25 cellular contexts compared by ENCODE assay signal in genomic region chr7:64774204-64774842, GRCh38. TPM values are rescaled to one million over a fixed set of nuclear protein-coding genes. Genes with fewer than 3 reads are reported as not detected.
A peak's percentile ranks its signal among the peaks of the same experiment; 100 is the strongest.
DNase-seq lines count a peak whose midpoint lies in the region; ATAC-seq and TF ChIP-seq lines count a peak whose summit lies in the region.
"Had no signal": no experiment of that assay in that cellular context is flagged by ENCODE, and none has a peak within 500 bp of the region (broad histone marks: within the 10 kb centered on the region; RNA-seq: fewer than 3 reads in every experiment).

No MANE protein-coding gene starts in this region.

- no peak overlapping the region for H3K27ac Mint-ChIP-seq in stimulated activated memory B cell treated with anti-CD40 and anti-IgM and Interleukin-4, amounts not matched to agents 10 μg/mL and 1 μg/mL and 100 μg/mL, for 72 hours
- H3K27ac Mint-ChIP-seq in activated T-cell treated with anti-CD3 and anti-CD28 coated beads, Interleukin-2, amount 50 U/mL, for 72 hours, result no peak overlapping the region
- H3K27ac Mint-ChIP-seq: activated CD4-positive, alpha-beta T cell treated with anti-CD3 and anti-CD28 coated beads for 36 hours; activated naive CD8-positive, alpha-beta T cell treated with anti-CD3 and anti-CD28 coated beads, Interleukin-2, amount 50 U/mL, for 24 hours; dendritic cell treated with granulocyte-macrophage colony-stimulating factor and Interleukin-4, amounts not matched to agents 40 ng/mL and 50 ng/mL, for 4 days; type B pancreatic cell had no signal

- TF ChIP-seq CTCF in HL-60 (IDR thresholded peaks at IDR 0.05; ENCODE audit: insufficient read depth, low read length), result no peak

- H3K4me3 Mint-ChIP-seq in stimulated activated memory B cell treated with anti-CD40 and anti-IgM and Interleukin-4, amounts not matched to agents 10 μg/mL and 1 μg/mL and 100 μg/mL, for 72 hours, result no peak overlapping the region
- H3K4me3 Mint-ChIP-seq in activated T-cell treated with anti-CD3 and anti-CD28 coated beads, Interleukin-2, amount 50 U/mL, for 72 hours, result no peak overlapping the region
- H3K4me3 Mint-ChIP-seq: activated CD4-positive, alpha-beta T cell treated with anti-CD3 and anti-CD28 coated beads for 36 hours; activated naive CD8-positive, alpha-beta T cell treated with anti-CD3 and anti-CD28 coated beads, Interleukin-2, amount 50 U/mL, for 24 hours; CD4-positive, CD25-positive, alpha-beta regulatory T cell; dendritic cell treated with granulocyte-macrophage colony-stimulating factor and Interleukin-4, amounts not matched to agents 40 ng/mL and 50 ng/mL, for 4 days; type B pancreatic cell had no signal

- DNase-seq in HL-60 (ENCODE audit: low read depth in 1 of 2, low spot score in 1 of 2) (peak in 1 of 2 experiments; percentile 74), MV-4-11 (lab: John Stamatoyannopoulos, UW) (peak; percentile 88), SIG-M5 treated with dmso at 0.1 percent for 504 hours (lab: John Stamatoyannopoulos, UW; ENCODE audit: unreplicated experiment) (peak; percentile 46), sciatic nerve (ENCODE audit: low spot score) (no peak)
- DNase-seq in stimulated activated naive CD4-positive, alpha-beta T cell treated with Interleukin-2 at 50 U/mL for 16 hours (lab: John Stamatoyannopoulos, UW), result no peak
- no peak for DNase-seq in activated T-cell treated with anti-CD3 and anti-CD28 coated beads, Interleukin-2, amount 50 U/mL, for 72 hours
- DNase-seq: activated CD4-positive, alpha-beta T cell treated with anti-CD3 and anti-CD28 coated beads for 36 hours; activated CD8-positive, alpha-beta memory T cell treated with anti-CD3 and anti-CD28 coated beads for 24 hours; activated gamma-delta T cell; activated naive CD8-positive, alpha-beta T cell treated with anti-CD3 and anti-CD28 coated beads, Interleukin-2, amount 50 U/mL, for 24 hours; CD4-positive, CD25-positive, alpha-beta regulatory T cell; central memory CD4-positive, alpha-beta T cell; DND-41; NCI-H1436; NCI-H446 treated with DMSO at 0.1 percent for 48 hours; right cardiac atrium; SJCRH30; stimulated activated CD4-positive, alpha-beta T cell treated with anti-CD3 and anti-CD28 coated beads, Interleukin-2, amount 100 ng/mL, for 48 hours; substantia nigra had no signal

- no peaks in the 10 kb centered on the region for H3K27me3 Mint-ChIP-seq in stimulated activated memory B cell treated with anti-CD40 and anti-IgM and Interleukin-4, amounts not matched to agents 10 μg/mL and 1 μg/mL and 100 μg/mL, for 72 hours
- no peaks in the 10 kb centered on the region for H3K27me3 Mint-ChIP-seq in activated T-cell treated with anti-CD3 and anti-CD28 coated beads, Interleukin-2, amount 50 U/mL, for 72 hours (ENCODE audit: low read depth)
- H3K27me3 Mint-ChIP-seq: activated CD4-positive, alpha-beta T cell treated with anti-CD3 and anti-CD28 coated beads for 36 hours; CD4-positive, CD25-positive, alpha-beta regulatory T cell; dendritic cell treated with granulocyte-macrophage colony-stimulating factor and Interleukin-4, amounts not matched to agents 40 ng/mL and 50 ng/mL, for 4 days; type B pancreatic cell had no signal

- H3K27me3 ChIP-seq in HL-60 (ENCODE audit: insufficient read depth, poor library complexity, severe bottlenecking), result no peaks in the 10 kb centered on the region
- H3K27me3 ChIP-seq: gastroesophageal sphincter, hepatocyte, SJCRH30 had no signal

- peaks cover 3% of the 10 kb centered on the region for H3K9me3 Mint-ChIP-seq in stimulated activated memory B cell treated with anti-CD40 and anti-IgM and Interleukin-4, amounts not matched to agents 10 μg/mL and 1 μg/mL and 100 μg/mL, for 72 hours
- peaks cover 0 to 2% of the 10 kb centered on the region in 2 donors for H3K9me3 Mint-ChIP-seq in activated T-cell treated with anti-CD3 and anti-CD28 coated beads, Interleukin-2, amount 50 U/mL, for 72 hours

- H3K27ac ChIP-seq in HL-60 (replicated peaks), result peak overlapping the region; percentile 25
- H3K27ac ChIP-seq: gastroesophageal sphincter, hepatocyte, SJCRH30 had no signal

- no peaks in the 10 kb centered on the region for H3K4me1 Mint-ChIP-seq in stimulated activated memory B cell treated with anti-CD40 and anti-IgM and Interleukin-4, amounts not matched to agents 10 μg/mL and 1 μg/mL and 100 μg/mL, for 72 hours
- H3K4me1 Mint-ChIP-seq in activated T-cell treated with anti-CD3 and anti-CD28 coated beads, Interleukin-2, amount 50 U/mL, for 72 hours (ENCODE audit: low read depth), result no peaks in the 10 kb centered on the region
- H3K4me1 Mint-ChIP-seq: activated CD4-positive, alpha-beta T cell treated with anti-CD3 and anti-CD28 coated beads for 36 hours; activated naive CD8-positive, alpha-beta T cell treated with anti-CD3 and anti-CD28 coated beads, Interleukin-2, amount 50 U/mL, for 24 hours had no signal

- peak; percentile 43 for ATAC-seq in stimulated activated memory B cell treated with anti-CD40 and anti-IgM and Interleukin-4, amounts not matched to agents 10 μg/mL and 1 μg/mL and 100 μg/mL, for 72 hours
- ATAC-seq in sciatic nerve, result no peak
- ATAC-seq in activated T-cell treated with anti-CD3 and anti-CD28 coated beads, Interleukin-2, amount 50 U/mL, for 72 hours (replicated peaks in 1 of 2), result no peak
- ATAC-seq: activated CD4-positive, alpha-beta T cell treated with anti-CD3 and anti-CD28 coated beads for 36 hours; activated naive CD8-positive, alpha-beta T cell treated with anti-CD3 and anti-CD28 coated beads, Interleukin-2, amount 50 U/mL, for 24 hours; gastroesophageal sphincter; HepG2; right cardiac atrium had no signal

- peaks cover 9% of the 10 kb centered on the region for H3K36me3 Mint-ChIP-seq in stimulated activated memory B cell treated with anti-CD40 and anti-IgM and Interleukin-4, amounts not matched to agents 10 μg/mL and 1 μg/mL and 100 μg/mL, for 72 hours
- H3K36me3 Mint-ChIP-seq in activated T-cell treated with anti-CD3 and anti-CD28 coated beads, Interleukin-2, amount 50 U/mL, for 72 hours (ENCODE audit: insufficient read depth in 2 of 2), result peaks cover 0 to 2% of the 10 kb centered on the region in 2 donors
- H3K36me3 Mint-ChIP-seq: CD4-positive, CD25-positive, alpha-beta regulatory T cell; type B pancreatic cell had no signal

- intact Hi-C loops in sciatic nerve (cut with DNase I), result no loop called here

- no peak overlapping the region for H3K4me3 ChIP-seq in HL-60 (replicated peaks; ENCODE audit: insufficient read depth, low read length)
- H3K4me3 ChIP-seq: gastroesophageal sphincter, hepatocyte, SJCRH30 had no signal

RNA-seq across cellular contexts. Expression of gene ZNF138, which starts 19.9 kb away (rescaled TPM):
- total RNA-seq in sciatic nerve, result 14.7 TPM
- 10 to 100 TPM; 16.8 to 17.7 TPM for total RNA-seq in activated T-cell treated with anti-CD3 and anti-CD28 coated beads, Interleukin-2, amount 50 U/mL, for 72 hours

Comparison
In these comparisons a context has a peak if more than half of its experiments do, and no peak if none do; other contexts are left out.
1. DNase-seq: peak in MV-4-11 (single experiment) and SIG-M5 treated with dmso at 0.1 percent for 504 hours (single experiment); none in sciatic nerve (single experiment), stimulated activated naive CD4-positive, alpha-beta T cell treated with Interleukin-2 at 50 U/mL for 16 hours (single experiment) and activated T-cell treated with anti-CD3 and anti-CD28 coated beads, Interleukin-2, amount 50 U/mL, for 72 hours (0 of 2).